Comparison of ENCODE assay signal across 1 cellular context in genomic region chr2:176931588-176932563, GRCh38.
TF ChIP-seq lines count a peak whose summit lies in the region.

No MANE protein-coding gene starts in this region.

TF ChIP-seq in GM12878, 131 proteins besides CTCF, POLR2A, EP300 and RAD21 (continued from another document and continues in another):
- TF ChIP-seq, protein P1, sequence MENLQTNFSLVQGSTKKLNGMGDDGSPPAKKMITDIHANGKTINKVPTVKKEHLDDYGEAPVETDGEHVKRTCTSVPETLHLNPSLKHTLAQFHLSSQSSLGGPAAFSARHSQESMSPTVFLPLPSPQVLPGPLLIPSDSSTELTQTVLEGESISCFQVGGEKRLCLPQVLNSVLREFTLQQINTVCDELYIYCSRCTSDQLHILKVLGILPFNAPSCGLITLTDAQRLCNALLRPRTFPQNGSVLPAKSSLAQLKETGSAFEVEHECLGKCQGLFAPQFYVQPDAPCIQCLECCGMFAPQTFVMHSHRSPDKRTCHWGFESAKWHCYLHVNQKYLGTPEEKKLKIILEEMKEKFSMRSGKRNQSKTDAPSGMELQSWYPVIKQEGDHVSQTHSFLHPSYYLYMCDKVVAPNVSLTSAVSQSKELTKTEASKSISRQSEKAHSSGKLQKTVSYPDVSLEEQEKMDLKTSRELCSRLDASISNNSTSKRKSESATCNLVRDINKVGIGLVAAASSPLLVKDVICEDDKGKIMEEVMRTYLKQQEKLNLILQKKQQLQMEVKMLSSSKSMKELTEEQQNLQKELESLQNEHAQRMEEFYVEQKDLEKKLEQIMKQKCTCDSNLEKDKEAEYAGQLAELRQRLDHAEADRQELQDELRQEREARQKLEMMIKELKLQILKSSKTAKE (IDR thresholded peaks at IDR 0.05; ENCODE audit: low read depth, poor library complexity, severe bottlenecking) = peak; percentile 89
- TF ChIP-seq SP1 (IDR thresholded peaks at IDR 0.05; ENCODE audit: low read depth, low read length) (peak; percentile 43), MXI1 (IDR thresholded peaks at IDR 0.05; ENCODE audit: low read depth, low read length) (peak; percentile 75), BACH1 (IDR thresholded peaks at IDR 0.05; ENCODE audit: borderline replicate concordance) (peak; percentile 95; the same call in 1 of the 2 replicates), TBL1XR1 (IDR thresholded peaks at IDR 0.05; ENCODE audit: low read depth, low read length) (peak; percentile 71; the same call in 1 of the 2 replicates), HCFC1 (IDR thresholded peaks at IDR 0.05; ENCODE audit: low read length) (no peak), BHLHE40 (IDR thresholded peaks at IDR 0.05; ENCODE audit: borderline replicate concordance in 1 of 2, low read depth in 2 of 2, low read length in 1 of 2) (peak; percentile 98), ZBED1 (IDR thresholded peaks at IDR 0.05; ENCODE audit: borderline replicate concordance) (peak; percentile 92; the same call in 1 of the 2 replicates), BMI1 (IDR thresholded peaks at IDR 0.05; ENCODE audit: borderline replicate concordance) (peak; percentile 77; the same call in 1 of the 2 replicates), REST (IDR thresholded peaks at IDR 0.05; ENCODE audit: low read depth, low read length) (no peak; the same call in 1 of the 2 replicates), PBX3 (IDR thresholded peaks at IDR 0.05; ENCODE audit: insufficient replicate concordance, low read depth, low read length) (no peak), IRF3 (IDR thresholded peaks at IDR 0.05) (no peak), ZBTB11 (CRISPR knock-in tag; IDR thresholded peaks at IDR 0.05) (no peak), SMAD1 (IDR thresholded peaks at IDR 0.05; ENCODE audit: low read depth, partially characterized antibody) (peak; percentile 69), YBX1 (IDR thresholded peaks at IDR 0.05) (no peak), NFIC (IDR thresholded peaks at IDR 0.05; ENCODE audit: low read depth, low read length) (peak; percentile 97), RAD51 (IDR thresholded peaks at IDR 0.05) (peak; percentile 85), ZBTB40 (IDR thresholded peaks at IDR 0.05; ENCODE audit: borderline replicate concordance) (peak; percentile 49; the same call in 1 of the 2 replicates), ZNF217 (IDR thresholded peaks at IDR 0.05) (peak; percentile 71; the same call in 1 of the 2 replicates), PKNOX1 (IDR thresholded peaks at IDR 0.05) (peak; percentile 88), ASH2L (IDR thresholded peaks at IDR 0.05; ENCODE audit: borderline replicate concordance, low read depth) (no peak), SUPT20H (IDR thresholded peaks at IDR 0.05; ENCODE audit: borderline replicate concordance, control insufficient read depth, low read depth, low read length) (no peak), KAT2A (conservative IDR thresholded peaks at IDR 0.05; ENCODE audit: control insufficient read depth, low read depth, low read length) (no peak), RB1 (IDR thresholded peaks at IDR 0.05; ENCODE audit: borderline replicate concordance) (no peak), NRF1 (conservative IDR thresholded peaks at IDR 0.05; ENCODE audit: low read depth, low read length) (no peak), IKZF2 (IDR thresholded peaks at IDR 0.05) (peak; percentile 87 to 90), NFXL1 (IDR thresholded peaks at IDR 0.05; ENCODE audit: borderline replicate concordance) (no peak), KDM1A (IDR thresholded peaks at IDR 0.05; ENCODE audit: borderline replicate concordance) (no peak)
- TF ChIP-seq, protein P2, sequence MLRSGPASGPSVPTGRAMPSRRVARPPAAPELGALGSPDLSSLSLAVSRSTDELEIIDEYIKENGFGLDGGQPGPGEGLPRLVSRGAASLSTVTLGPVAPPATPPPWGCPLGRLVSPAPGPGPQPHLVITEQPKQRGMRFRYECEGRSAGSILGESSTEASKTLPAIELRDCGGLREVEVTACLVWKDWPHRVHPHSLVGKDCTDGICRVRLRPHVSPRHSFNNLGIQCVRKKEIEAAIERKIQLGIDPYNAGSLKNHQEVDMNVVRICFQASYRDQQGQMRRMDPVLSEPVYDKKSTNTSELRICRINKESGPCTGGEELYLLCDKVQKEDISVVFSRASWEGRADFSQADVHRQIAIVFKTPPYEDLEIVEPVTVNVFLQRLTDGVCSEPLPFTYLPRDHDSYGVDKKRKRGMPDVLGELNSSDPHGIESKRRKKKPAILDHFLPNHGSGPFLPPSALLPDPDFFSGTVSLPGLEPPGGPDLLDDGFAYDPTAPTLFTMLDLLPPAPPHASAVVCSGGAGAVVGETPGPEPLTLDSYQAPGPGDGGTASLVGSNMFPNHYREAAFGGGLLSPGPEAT (IDR thresholded peaks at IDR 0.05; ENCODE audit: low read depth) = peak; percentile 97
- TF ChIP-seq, protein P3, sequence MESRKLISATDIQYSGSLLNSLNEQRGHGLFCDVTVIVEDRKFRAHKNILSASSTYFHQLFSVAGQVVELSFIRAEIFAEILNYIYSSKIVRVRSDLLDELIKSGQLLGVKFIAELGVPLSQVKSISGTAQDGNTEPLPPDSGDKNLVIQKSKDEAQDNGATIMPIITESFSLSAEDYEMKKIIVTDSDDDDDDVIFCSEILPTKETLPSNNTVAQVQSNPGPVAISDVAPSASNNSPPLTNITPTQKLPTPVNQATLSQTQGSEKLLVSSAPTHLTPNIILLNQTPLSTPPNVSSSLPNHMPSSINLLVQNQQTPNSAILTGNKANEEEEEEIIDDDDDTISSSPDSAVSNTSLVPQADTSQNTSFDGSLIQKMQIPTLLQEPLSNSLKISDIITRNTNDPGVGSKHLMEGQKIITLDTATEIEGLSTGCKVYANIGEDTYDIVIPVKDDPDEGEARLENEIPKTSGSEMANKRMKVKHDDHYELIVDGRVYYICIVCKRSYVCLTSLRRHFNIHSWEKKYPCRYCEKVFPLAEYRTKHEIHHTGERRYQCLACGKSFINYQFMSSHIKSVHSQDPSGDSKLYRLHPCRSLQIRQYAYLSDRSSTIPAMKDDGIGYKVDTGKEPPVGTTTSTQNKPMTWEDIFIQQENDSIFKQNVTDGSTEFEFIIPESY (IDR thresholded peaks at IDR 0.05) = 0 out of 2 replicates have a peak, but pooled peaks have one; percentile 52
- TF ChIP-seq, protein P4, sequence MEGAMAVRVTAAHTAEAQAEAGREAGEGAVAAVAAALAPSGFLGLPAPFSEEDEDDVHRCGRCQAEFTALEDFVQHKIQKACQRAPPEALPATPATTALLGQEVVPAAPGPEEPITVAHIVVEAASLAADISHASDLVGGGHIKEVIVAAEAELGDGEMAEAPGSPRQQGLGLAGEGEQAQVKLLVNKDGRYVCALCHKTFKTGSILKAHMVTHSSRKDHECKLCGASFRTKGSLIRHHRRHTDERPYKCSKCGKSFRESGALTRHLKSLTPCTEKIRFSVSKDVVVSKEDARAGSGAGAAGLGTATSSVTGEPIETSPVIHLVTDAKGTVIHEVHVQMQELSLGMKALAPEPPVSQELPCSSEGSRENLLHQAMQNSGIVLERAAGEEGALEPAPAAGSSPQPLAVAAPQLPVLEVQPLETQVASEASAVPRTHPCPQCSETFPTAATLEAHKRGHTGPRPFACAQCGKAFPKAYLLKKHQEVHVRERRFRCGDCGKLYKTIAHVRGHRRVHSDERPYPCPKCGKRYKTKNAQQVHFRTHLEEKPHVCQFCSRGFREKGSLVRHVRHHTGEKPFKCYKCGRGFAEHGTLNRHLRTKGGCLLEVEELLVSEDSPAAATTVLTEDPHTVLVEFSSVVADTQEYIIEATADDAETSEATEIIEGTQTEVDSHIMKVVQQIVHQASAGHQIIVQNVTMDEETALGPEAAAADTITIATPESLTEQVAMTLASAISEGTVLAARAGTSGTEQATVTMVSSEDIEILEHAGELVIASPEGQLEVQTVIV (IDR thresholded peaks at IDR 0.05; ENCODE audit: borderline replicate concordance, partially characterized antibody) = peak; percentile 13
